ENCODE assay signal across 8 cellular contexts in genomic region chr17:44774271-44775135, GRCh38.
DNase-seq lines count a peak whose midpoint lies in the region; ATAC-seq lines count a peak whose summit lies in the region.

No MANE protein-coding gene starts in this region.

- DNase-seq in DMS79 treated with DMSO at 0.1 percent for 48 hours (lab: John Stamatoyannopoulos, UW) (peak; percentile 74), NCI-H446 (lab: John Stamatoyannopoulos, UW) (peak; percentile 28 to 82), cerebellar cortex (ENCODE audit: low spot score) (peak; percentile 89), kidney tubule cell (ENCODE audit: low spot score) (peak; percentile 84)
- peak; percentile 93 for DNase-seq in activated CD4-positive, CD25-positive, alpha-beta regulatory T cell treated with anti-CD3 and anti-CD28 coated beads, Interleukin-2, amount 50 U/mL, for 72 hours
- DNase-seq in stimulated activated CD4-positive, alpha-beta T cell treated with anti-CD3 and anti-CD28 coated beads, Interleukin-15, amount 100 ng/mL, for 48 hours (ENCODE audit: low read depth in 2 of 2), result peak; percentile 77 to 86

- ATAC-seq in HG03025 (IDR thresholded peaks at IDR 0.05; ENCODE audit: low FRiP score, unreplicated experiment), result peak; percentile 27
- no peak for ATAC-seq in HG03159 (IDR thresholded peaks at IDR 0.05; ENCODE audit: unreplicated experiment)
